Comparison of ENCODE assay signal across 8 cellular contexts in genomic region chr16:660459-661183, GRCh38.
DNase-seq lines count a peak whose midpoint lies in the region; ATAC-seq and TF ChIP-seq lines count a peak whose summit lies in the region.

No MANE protein-coding gene starts in this region.

- in situ Hi-C loops in astrocyte of the spinal cord (cut with HindIII; ENCODE audit: low sequenced_read_pairs): no loop called here

- CTCF ChIA-PET in AG04449 (lab: Yijun Ruan, JAX): interaction anchor here (1.0 to 2.2 kb wide), 10 partner anchors 10 to 134 kb away, joined by 3 to 11 read pairs (median 4); partner anchors contain the start of gene WDR90

- H3K4me3 ChIP-seq in AG04449 (ENCODE audit: low read depth, low read length) (no peak overlapping the region), astrocyte of the spinal cord (ENCODE audit: low read depth, low read length) (no peak overlapping the region)

- peak; percentile 66 for TF ChIP-seq CTCF in AG04449 (IDR thresholded peaks at IDR 0.05; ENCODE audit: insufficient read depth, low read length, missing control alignments)
- peak; percentile 62 for TF ChIP-seq CTCF in LNCAP (IDR thresholded peaks at IDR 0.05)
- TF ChIP-seq CTCF in astrocyte of the spinal cord (IDR thresholded peaks at IDR 0.05; ENCODE audit: low read depth, low read length): peak; percentile 54

- peak; percentile 52 for ATAC-seq in GM19035 (IDR thresholded peaks at IDR 0.05; ENCODE audit: unreplicated experiment)

- DNase-seq in AG04449 (ENCODE audit: low read depth, low spot score) (no peak), T-helper 22 cell (ENCODE audit: low read depth) (peak; percentile 51), astrocyte of the spinal cord (ENCODE audit: low read depth, low spot score) (peak; percentile 78), hepatic stellate cell (ENCODE audit: low spot score) (peak; percentile 92), retina (peak; percentile 85), NCI-H2107 (lab: John Stamatoyannopoulos, UW) (no peak)

- POLR2A ChIA-PET in AG04449 (lab: Yijun Ruan, JAX): no interaction called here

Comparison
In these comparisons a context has a peak if more than half of its experiments do, and no peak if none do; other contexts are left out.
1. DNase-seq: peak in T-helper 22 cell (single experiment), astrocyte of the spinal cord (single experiment), hepatic stellate cell (single experiment) and retina (single experiment); none in AG04449 (single experiment) and NCI-H2107 (single experiment).
2. Peak in every context shown above with its lines, with median percentiles within 50 percentile points of each other: CTCF ChIP-seq.